10 cellular contexts compared by ENCODE assay signal in the genomic region with DNA sequence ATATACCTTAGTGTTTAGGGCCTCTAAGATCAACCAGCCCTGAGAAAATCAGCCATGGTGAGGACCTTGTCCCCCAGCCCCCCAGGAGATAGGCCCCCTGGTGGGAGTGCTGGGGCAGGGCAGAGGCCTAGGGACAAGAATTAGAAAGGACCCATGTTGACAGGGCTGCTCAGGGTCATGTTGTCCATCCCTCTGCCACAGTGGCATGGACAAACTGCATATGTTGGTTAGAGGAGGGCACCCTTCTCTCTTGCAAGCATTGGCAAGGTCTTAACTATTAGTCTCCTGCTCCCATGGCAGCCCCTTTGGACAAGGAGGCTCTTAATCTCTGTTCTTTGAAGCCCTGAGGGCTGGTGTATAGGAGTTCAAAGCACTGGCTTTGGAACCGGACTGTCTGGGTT. TPM values are rescaled to one million over a fixed set of nuclear protein-coding genes. Genes with fewer than 3 reads are reported as not detected.
A peak's percentile ranks its signal among the peaks of the same experiment; 100 is the strongest.
DNase-seq lines count a peak whose midpoint lies in the region; ATAC-seq and TF ChIP-seq lines count a peak whose summit lies in the region.
"Had no signal": no experiment of that assay in that cellular context is flagged by ENCODE, and none has a peak within 500 bp of the region (broad histone marks: within the 10 kb centered on the region; RNA-seq: fewer than 3 reads in every experiment).

No MANE protein-coding gene starts in this region.

- CTCF ChIA-PET in CD8-positive, alpha-beta T cell (lab: Charles Lee): interaction anchor here (0.6 to 11.6 kb wide), 9 partner anchors 10 to 81 kb away, joined by 3 to 531 read pairs (median 4); no protein-coding TSS in a partner anchor

- no CpG with 5 or more reads among the region's 1 CpG for WGBS in gastroesophageal sphincter (ENCODE audit: low coverage in 1 of 2), 2 donors

- no peaks in the 10 kb centered on the region for H3K9me3 ChIP-seq in CD8-positive, alpha-beta T cell (ENCODE audit: low read length)
- H3K9me3 ChIP-seq in gastroesophageal sphincter: no peaks in the 10 kb centered on the region

- peak; percentile 18 for TF ChIP-seq CTCF in CD8-positive, alpha-beta T cell (IDR thresholded peaks at IDR 0.05)
- TF ChIP-seq CTCF in gastroesophageal sphincter (IDR thresholded peaks at IDR 0.05): no peak

- intact Hi-C loops in CD8-positive, alpha-beta T cell (cut with DNase I, micrococcal nuclease): loop anchor here (5.0 to 10.0 kb wide), 3 partner anchors 343 to 416 kb away; a partner anchor contains a TSS

- peak overlapping the region; percentile 72 for H3K27ac ChIP-seq in CD8-positive, alpha-beta T cell (ENCODE audit: low read depth, low read length)
- peak overlapping the region in 1 of 4 donors; percentile 15 for H3K27ac ChIP-seq in gastroesophageal sphincter

- peaks cover 13% of the 10 kb centered on the region for H3K36me3 ChIP-seq in CD8-positive, alpha-beta T cell (ENCODE audit: insufficient read depth, low read length)
- peaks cover 0 to 18% of the 10 kb centered on the region in 2 donors for H3K36me3 ChIP-seq in gastroesophageal sphincter

- H3K4me3 Mint-ChIP-seq in CD8-positive, alpha-beta T cell: peak overlapping the region; percentile 99
- H3K4me3 Mint-ChIP-seq in naive thymus-derived CD8-positive, alpha-beta T cell: peak overlapping the region; percentile 98 to 100 (median 98)

- no peak for ATAC-seq in CD8-positive, alpha-beta T cell
- ATAC-seq in activated naive CD4-positive, alpha-beta T cell treated with anti-CD3 and anti-CD28 coated beads, Interleukin-2, amount 50 U/mL, for 72 hours: no peak
- ATAC-seq in naive thymus-derived CD8-positive, alpha-beta T cell: peak in 1 of 2 donors; percentile 15
- no peak for ATAC-seq in gastroesophageal sphincter

- H3K4me1 ChIP-seq in CD8-positive, alpha-beta T cell (ENCODE audit: insufficient read depth, low read length): peaks cover 70% of the 10 kb centered on the region
- peaks cover 0 to 27% (median 8%) of the 10 kb centered on the region in 3 donors for H3K4me1 ChIP-seq in gastroesophageal sphincter

- peak overlapping the region; percentile 95 for H3K4me3 ChIP-seq in CD8-positive, alpha-beta T cell (ENCODE audit: low read depth, low read length)
- peak overlapping the region; percentile 89 for H3K4me3 ChIP-seq in Jurkat, Clone E6-1 (ENCODE audit: low read length)
- no peak overlapping the region for H3K4me3 ChIP-seq in gastroesophageal sphincter

- POLR2A ChIA-PET in CD8-positive, alpha-beta T cell (lab: Charles Lee): interaction anchor here (0.8 to 11.6 kb wide), 5 partner anchors 10 to 78 kb away, joined by 3 to 642 read pairs (median 6); a partner anchor contains a TSS
- POLR2A ChIA-PET in naive thymus-derived CD8-positive, alpha-beta T cell (lab: Charles Lee): interaction anchor here (0.6 to 18.4 kb wide), 10 partner anchors 7 to 83 kb away, joined by 3 to 1315 read pairs (median 7); a partner anchor contains a TSS

- H3K27ac Mint-ChIP-seq in CD8-positive, alpha-beta T cell: peak overlapping the region; percentile 100
- H3K27ac Mint-ChIP-seq in activated naive CD4-positive, alpha-beta T cell treated with anti-CD3 and anti-CD28 coated beads, Interleukin-2, amount 50 U/mL, for 72 hours: peak overlapping the region; percentile 93 to 99
- H3K27ac Mint-ChIP-seq in naive thymus-derived CD8-positive, alpha-beta T cell: peak overlapping the region; percentile 93 to 99 (median 98)

- H3K4me1 Mint-ChIP-seq in CD8-positive, alpha-beta T cell (ENCODE audit: low read depth): peaks cover 82% of the 10 kb centered on the region
- peaks cover 43 to 93% (median 79%) of the 10 kb centered on the region in 4 donors for H3K4me1 Mint-ChIP-seq in naive thymus-derived CD8-positive, alpha-beta T cell

- H3K27me3 ChIP-seq in CD8-positive, alpha-beta T cell (ENCODE audit: insufficient read depth, low read length): no peaks in the 10 kb centered on the region
- no peaks in the 10 kb centered on the region for H3K27me3 ChIP-seq in gastroesophageal sphincter

- no peak for TF ChIP-seq POLR2A in gastroesophageal sphincter (IDR thresholded peaks at IDR 0.05)

- H3K27me3 Mint-ChIP-seq in CD8-positive, alpha-beta T cell (ENCODE audit: low read depth): no peaks in the 10 kb centered on the region
- H3K27me3 Mint-ChIP-seq in naive thymus-derived CD8-positive, alpha-beta T cell: no peaks in the 10 kb centered on the region

- DNase-seq in CD8-positive, alpha-beta T cell: no peak
- peak; percentile 64 for DNase-seq in Jurkat, Clone E6-1 (ENCODE audit: low read depth, low spot score)
- DNase-seq in activated naive CD4-positive, alpha-beta T cell treated with anti-CD3 and anti-CD28 coated beads, Interleukin-2, amount 50 U/mL, for 72 hours (ENCODE audit: low spot score in 2 of 2): no peak
- peak in 2 of 10 donors; percentile 44 to 69 for DNase-seq in naive thymus-derived CD8-positive, alpha-beta T cell
- DNase-seq in NCI-H2196 (lab: John Stamatoyannopoulos, UW; ENCODE audit: unreplicated experiment) (no peak), SKM-1 (lab: John Stamatoyannopoulos, UW; ENCODE audit: unreplicated experiment) (no peak), NCI-H524 treated with DMSO at 0.1 percent for 48 hours (lab: John Stamatoyannopoulos, UW) (no peak)

- peaks cover 36% of the 10 kb centered on the region for H3K36me3 Mint-ChIP-seq in CD8-positive, alpha-beta T cell
- H3K36me3 Mint-ChIP-seq in activated naive CD4-positive, alpha-beta T cell treated with anti-CD3 and anti-CD28 coated beads, Interleukin-2, amount 50 U/mL, for 72 hours: peaks cover 58 to 71% of the 10 kb centered on the region in 2 donors
- peaks cover 9 to 31% (median 14%) of the 10 kb centered on the region in 3 donors for H3K36me3 Mint-ChIP-seq in naive thymus-derived CD8-positive, alpha-beta T cell

- TF ChIP-seq EP300 in gastroesophageal sphincter (IDR thresholded peaks at IDR 0.05): no peak

- H3K9me3 Mint-ChIP-seq in CD8-positive, alpha-beta T cell: no peaks in the 10 kb centered on the region
- H3K9me3 Mint-ChIP-seq in activated naive CD4-positive, alpha-beta T cell treated with anti-CD3 and anti-CD28 coated beads, Interleukin-2, amount 50 U/mL, for 72 hours: no peaks in the 10 kb centered on the region
- H3K9me3 Mint-ChIP-seq in naive thymus-derived CD8-positive, alpha-beta T cell: no peaks in the 10 kb centered on the region

RNA-seq across cellular contexts. Expression of a gene that starts 0.8 kb away (rescaled TPM):
- 10 to 100 TPM; 63.2 to 63.9 TPM for total RNA-seq in CD8-positive, alpha-beta T cell
- 609 TPM for polyA plus RNA-seq in Jurkat, Clone E6-1 (2012; ENCODE audit: insufficient read depth, insufficient read length)
- total RNA-seq in activated naive CD4-positive, alpha-beta T cell treated with anti-CD3 and anti-CD28 coated beads, Interleukin-2, amount 50 U/mL, for 72 hours: 100 to 1,000 TPM; 320 to 609 TPM
- total RNA-seq in naive thymus-derived CD8-positive, alpha-beta T cell: 100 to 1,000 TPM; 235 to 247 TPM
- 100 to 1,000 TPM; 182 to 425 (median 260) TPM for polyA plus RNA-seq in naive thymus-derived CD8-positive, alpha-beta T cell
- 10 to 100 TPM in 1 of 4 donors, 1 to 10 TPM in 3; 2.6 to 15.9 (median 7.5) TPM for total RNA-seq in gastroesophageal sphincter
- polyA plus RNA-seq: neural cell had no signal

RNA-seq across cellular contexts. Expression of a gene that starts 6.6 kb away (rescaled TPM):
- 100 to 1,000 TPM; 328 to 356 TPM for total RNA-seq in CD8-positive, alpha-beta T cell
- polyA plus RNA-seq in Jurkat, Clone E6-1 (2012; ENCODE audit: insufficient read depth, insufficient read length): 441 TPM
- 100 to 1,000 TPM; 229 to 609 TPM for total RNA-seq in activated naive CD4-positive, alpha-beta T cell treated with anti-CD3 and anti-CD28 coated beads, Interleukin-2, amount 50 U/mL, for 72 hours
- total RNA-seq in naive thymus-derived CD8-positive, alpha-beta T cell: 100 to 1,000 TPM; 518 to 519 TPM
- 100 to 1,000 TPM; 329 to 399 (median 366) TPM for polyA plus RNA-seq in naive thymus-derived CD8-positive, alpha-beta T cell
- total RNA-seq in gastroesophageal sphincter: 100 to 1,000 TPM; 172 to 521 (median 367) TPM

RNA-seq across cellular contexts. Expression of a gene that starts 6.8 kb away (rescaled TPM):
- total RNA-seq in CD8-positive, alpha-beta T cell: not detected
- not detected for polyA plus RNA-seq in Jurkat, Clone E6-1 (2012; ENCODE audit: insufficient read depth, insufficient read length)
- not detected for total RNA-seq in activated naive CD4-positive, alpha-beta T cell treated with anti-CD3 and anti-CD28 coated beads, Interleukin-2, amount 50 U/mL, for 72 hours
- not detected for total RNA-seq in naive thymus-derived CD8-positive, alpha-beta T cell
- polyA plus RNA-seq in naive thymus-derived CD8-positive, alpha-beta T cell: not detected
- not detected for total RNA-seq in gastroesophageal sphincter
- total RNA-seq: RPMI7951 had no signal
- polyA plus RNA-seq: neural cell had no signal

RNA-seq across cellular contexts. Expression of a gene that starts 20.1 kb away (rescaled TPM):
- total RNA-seq in CD8-positive, alpha-beta T cell: 100 to 1,000 TPM; 145 to 148 TPM
- 292 TPM for polyA plus RNA-seq in Jurkat, Clone E6-1 (2012; ENCODE audit: insufficient read depth, insufficient read length)
- total RNA-seq in activated naive CD4-positive, alpha-beta T cell treated with anti-CD3 and anti-CD28 coated beads, Interleukin-2, amount 50 U/mL, for 72 hours: 100 to 1,000 TPM; 387 to 423 TPM
- 100 to 1,000 TPM; 159 to 173 TPM for total RNA-seq in naive thymus-derived CD8-positive, alpha-beta T cell
- 100 to 1,000 TPM in 2 of 3 donors, 10 to 100 TPM in 1; 97.0 to 115 (median 108) TPM for polyA plus RNA-seq in naive thymus-derived CD8-positive, alpha-beta T cell
- total RNA-seq in gastroesophageal sphincter: 100 to 1,000 TPM; 170 to 215 (median 187) TPM

RNA-seq across cellular contexts. Expression of a gene that starts 20.3 kb away (rescaled TPM):
- total RNA-seq in CD8-positive, alpha-beta T cell: 10 to 100 TPM; 42.8 to 43.2 TPM
- polyA plus RNA-seq in Jurkat, Clone E6-1 (2012; ENCODE audit: insufficient read depth, insufficient read length): 149 TPM
- total RNA-seq in activated naive CD4-positive, alpha-beta T cell treated with anti-CD3 and anti-CD28 coated beads, Interleukin-2, amount 50 U/mL, for 72 hours: 10 to 100 TPM; 69.0 to 76.3 TPM
- total RNA-seq in naive thymus-derived CD8-positive, alpha-beta T cell: 10 to 100 TPM; 71.1 to 72.5 TPM
- polyA plus RNA-seq in naive thymus-derived CD8-positive, alpha-beta T cell: 10 to 100 TPM; 59.7 to 66.4 (median 64.7) TPM
- 10 to 100 TPM; 17.0 to 27.3 (median 20.1) TPM for total RNA-seq in gastroesophageal sphincter

Comparison
In these comparisons a context has a peak if more than half of its experiments do, and no peak if none do; other contexts are left out.
1. H3K4me3 ChIP-seq: peak in CD8-positive, alpha-beta T cell (single experiment) and Jurkat, Clone E6-1 (single experiment); none in gastroesophageal sphincter (0 of 2).
2. Peak in every context shown above with its lines, with median percentiles within 50 percentile points of each other: H3K27ac Mint-ChIP-seq.